1 cellular context compared by ENCODE assay signal in genomic region chr14:104874110-104874531, GRCh38.
TF ChIP-seq lines count a peak whose summit lies in the region.

No MANE protein-coding gene starts in this region.

TF ChIP-seq in HepG2, 621 proteins besides CTCF, POLR2A, EP300 and RAD21:
- TF ChIP-seq MED1 (CRISPR knock-in tag; IDR thresholded peaks at IDR 0.05) (no peak), ZNF629 (CRISPR knock-in tag; conservative IDR thresholded peaks at IDR 0.05) (no peak), ZBTB44 (CRISPR knock-in tag; IDR thresholded peaks at IDR 0.05) (no peak), ZSCAN25 (CRISPR knock-in tag; IDR thresholded peaks at IDR 0.05) (no peak), ZNF572 (CRISPR knock-in tag; IDR thresholded peaks at IDR 0.05) (no peak), GTF2F1 (IDR thresholded peaks at IDR 0.05; ENCODE audit: low read length) (no peak), ZNF264 (CRISPR knock-in tag; IDR thresholded peaks at IDR 0.05) (no peak), PRDM10 (CRISPR knock-in tag; IDR thresholded peaks at IDR 0.05; ENCODE audit: low read depth) (no peak), HNRNPK (IDR thresholded peaks at IDR 0.05; ENCODE audit: low read depth, low read length, poor library complexity, severe bottlenecking) (no peak), BHLHE40 (IDR thresholded peaks at IDR 0.05; ENCODE audit: low read length) (no peak), NFYC (CRISPR knock-in tag; IDR thresholded peaks at IDR 0.05) (no peak), ZNF839 (CRISPR knock-in tag; IDR thresholded peaks at IDR 0.05; ENCODE audit: borderline replicate concordance) (no peak), GABPB1 (CRISPR knock-in tag; IDR thresholded peaks at IDR 0.05) (no peak), ZNF879 (CRISPR knock-in tag; IDR thresholded peaks at IDR 0.05) (no peak), ZNF580 (CRISPR knock-in tag; IDR thresholded peaks at IDR 0.05; ENCODE audit: borderline replicate concordance, low read depth) (no peak), TEAD3 (CRISPR knock-in tag; optimal IDR thresholded peaks at IDR 0.05; ENCODE audit: borderline replicate concordance) (no peak)
